In genomic region chr10:71374481-71375233, GRCh38 we compare ENCODE assay signal across 16 cellular contexts. TPM values are rescaled to one million over a fixed set of nuclear protein-coding genes. Genes with fewer than 3 reads are reported as not detected.
A peak's percentile ranks its signal among the peaks of the same experiment; 100 is the strongest.
DNase-seq lines count a peak whose midpoint lies in the region; ATAC-seq, FAIRE-seq and TF ChIP-seq lines count a peak whose summit lies in the region.
"Had no signal": no experiment of that assay in that cellular context is flagged by ENCODE, and none has a peak within 500 bp of the region (broad histone marks: within the 10 kb centered on the region; RNA-seq: fewer than 3 reads in every experiment).

No MANE protein-coding gene starts in this region.

- no peak for ATAC-seq in HG03095 (IDR thresholded peaks at IDR 0.05; ENCODE audit: unreplicated experiment)
- ATAC-seq: CD8-positive, alpha-beta T cell; K562 had no signal

- H3K4me3 Mint-ChIP-seq in IgD-negative memory B cell (peak overlapping the region in 1 of 4 donors; percentile 58), nephron (peak overlapping the region in 2 of 3 experiments; percentile 23 to 27)
- H3K4me3 Mint-ChIP-seq: CD8-positive, alpha-beta T cell had no signal

- H3K27me3 Mint-ChIP-seq in IgD-negative memory B cell = no peaks in the 10 kb centered on the region
- H3K27me3 Mint-ChIP-seq in nephron (ENCODE audit: low read depth) = peaks cover 19% of the 10 kb centered on the region

- no peaks in the 10 kb centered on the region for H3K9me3 ChIP-seq in MG63
- H3K9me3 ChIP-seq: BLaER1, HAP-1 had no signal

- DNase-seq in bronchial epithelial cell (ENCODE audit: low read depth) = no peak
- DNase-seq in NCI-H2029 treated with DMSO at 0.1 percent for 48 hours (lab: John Stamatoyannopoulos, UW) = no peak
- no peak for DNase-seq in activated CD4-positive, alpha-beta T cell treated with anti-CD3 and anti-CD28 coated beads for 48 hours
- no peak for DNase-seq in MG63
- DNase-seq: ACHN; Calu3; CD8-positive, alpha-beta T cell; DMS79 treated with DMSO at 0.1 percent for 48 hours; GF-D8 had no signal

- H3K36me3 Mint-ChIP-seq in IgD-negative memory B cell (no peaks in the 10 kb centered on the region), nephron (ENCODE audit: low read depth) (no peaks in the 10 kb centered on the region)
- H3K36me3 Mint-ChIP-seq: CD8-positive, alpha-beta T cell had no signal

- no peak overlapping the region for H3K4me3 ChIP-seq in bronchial epithelial cell (ENCODE audit: low read depth, low read length)
- H3K4me3 ChIP-seq in MG63 = no peak overlapping the region
- H3K4me3 ChIP-seq: BLaER1, HAP-1, K562 had no signal

- peak; percentile 32 for FAIRE-seq in bronchial epithelial cell (lab: Jason Lieb, UNC)
- FAIRE-seq: A204.1, K562 had no signal

- peaks cover 3% of the 10 kb centered on the region for H3K27me3 ChIP-seq in bronchial epithelial cell (ENCODE audit: control insufficient read depth, insufficient read depth, low read length)
- H3K27me3 ChIP-seq in MG63 = no peaks in the 10 kb centered on the region
- H3K27me3 ChIP-seq: BLaER1 had no signal

- TF ChIP-seq CTCF in bronchial epithelial cell (IDR thresholded peaks at IDR 0.05; ENCODE audit: insufficient read depth, low read length, severe bottlenecking) (no peak), nephron (IDR thresholded peaks at IDR 0.05; ENCODE audit: unreplicated experiment in 3 of 3) (no peak)

- H3K4me1 Mint-ChIP-seq in IgD-negative memory B cell = peaks cover 43 to 53% (median 45%) of the 10 kb centered on the region in 3 donors
- peaks cover 6% of the 10 kb centered on the region for H3K4me1 Mint-ChIP-seq in nephron

- peak overlapping the region in 2 of 3 donors; percentile 59 to 82 for H3K27ac Mint-ChIP-seq in IgD-negative memory B cell
- H3K27ac Mint-ChIP-seq in nephron = no peak overlapping the region
- H3K27ac Mint-ChIP-seq: CD8-positive, alpha-beta T cell had no signal

- no peaks in the 10 kb centered on the region for H3K36me3 ChIP-seq in bronchial epithelial cell (ENCODE audit: control insufficient read depth, insufficient read depth, low read length)
- H3K36me3 ChIP-seq in MG63 = no peaks in the 10 kb centered on the region
- H3K36me3 ChIP-seq: BLaER1, HAP-1 had no signal

- no peaks in the 10 kb centered on the region for H3K9me3 Mint-ChIP-seq in IgD-negative memory B cell
- H3K9me3 Mint-ChIP-seq in nephron = no peaks in the 10 kb centered on the region
- H3K9me3 Mint-ChIP-seq: CD8-positive, alpha-beta T cell had no signal

RNA-seq across cellular contexts. Expression of gene CDH23, which starts 22.1 kb away (rescaled TPM):
- not detected for polyA plus RNA-seq in IgD-negative memory B cell
- 0.13 TPM in 1 of 2 replicates, not detected in the other for total RNA-seq in bronchial epithelial cell
- 0.07 TPM in 1 of 2 replicates, not detected in the other for total RNA-seq in MG63 (2014; rRNA removed; shearing (Covaris generic); ENCODE audit: low replicate concordance)

RNA-seq across cellular contexts. Expression of gene SLC29A3, which starts 55.6 kb away (rescaled TPM):
- polyA plus RNA-seq in IgD-negative memory B cell = 9.0 TPM
- 0.53 and 0.77 TPM in 2 replicates for total RNA-seq in bronchial epithelial cell
- 0.92 TPM in 1 of 2 replicates, not detected in the other for total RNA-seq in MG63 (2014; rRNA removed; shearing (Covaris generic); ENCODE audit: low replicate concordance)

Comparison
In these comparisons a context has a peak if more than half of its experiments do, and no peak if none do; other contexts are left out.
1. H3K27ac Mint-ChIP-seq: peak in IgD-negative memory B cell (2 of 3); none in nephron (0 of 3).